Comparison of ENCODE assay signal across 16 cellular contexts in genomic region chr10:125559210-125559609, GRCh38.
DNase-seq lines count a peak whose midpoint lies in the region; ATAC-seq and TF ChIP-seq lines count a peak whose summit lies in the region.
"Had no signal": no experiment of that assay in that cellular context is flagged by ENCODE, and none has a peak within 500 bp of the region (broad histone marks: within the 10 kb centered on the region; RNA-seq: fewer than 3 reads in every experiment).

No MANE protein-coding gene starts in this region.

- TF ChIP-seq EP300 in ovary (IDR thresholded peaks at IDR 0.05), result no peak

- ATAC-seq in GM18502 (IDR thresholded peaks at IDR 0.05; ENCODE audit: poor library complexity, unreplicated experiment), result peak; percentile 92
- ATAC-seq in GM19397 (IDR thresholded peaks at IDR 0.05; ENCODE audit: unreplicated experiment), result peak; percentile 83
- ATAC-seq in HG02840 (IDR thresholded peaks at IDR 0.05; ENCODE audit: low FRiP score, unreplicated experiment), result peak; percentile 67
- peak; percentile 93 for ATAC-seq in HG03520 (IDR thresholded peaks at IDR 0.05; ENCODE audit: unreplicated experiment)
- ATAC-seq: heart left ventricle, left lobe of liver had no signal

- no peaks in the 10 kb centered on the region for H3K4me1 ChIP-seq in ovary (ENCODE audit: insufficient read depth)
- H3K4me1 ChIP-seq: heart left ventricle, neural progenitor cell had no signal

- no peaks in the 10 kb centered on the region for H3K9me3 ChIP-seq in ovary
- H3K9me3 ChIP-seq: heart left ventricle had no signal

- H3K36me3 ChIP-seq in ovary, result no peaks in the 10 kb centered on the region
- H3K36me3 ChIP-seq: heart left ventricle, neural progenitor cell had no signal

- no peak for TF ChIP-seq CTCF in ovary (IDR thresholded peaks at IDR 0.05)

- no peaks in the 10 kb centered on the region for H3K27me3 ChIP-seq in ovary
- H3K27me3 ChIP-seq: neural progenitor cell had no signal

- intact Hi-C loops in ovary (cut with DNase I), result no loop called here

- DNase-seq in nucleus accumbens (lab: John Stamatoyannopoulos, UW), result no peak
- DNase-seq in mesenteric fat pad (ENCODE audit: low spot score), result no peak
- no peak for DNase-seq in ovary
- no peak for DNase-seq in NCI-H1930 (lab: John Stamatoyannopoulos, UW)
- DNase-seq: DND-41, heart left ventricle, NCI-H526 treated with DMSO at 0.1 percent for 48 hours, SIG-M5, small intestine had no signal

- H3K27ac ChIP-seq in ovary, result no peak overlapping the region
- H3K27ac ChIP-seq: heart left ventricle, HL-60, neural progenitor cell had no signal

- 39 to 64% (median 56%) methylated on average over 2 of the region's 2 CpGs for WGBS in ovary, 3 donors

- H3K4me3 ChIP-seq in ovary, result no peak overlapping the region
- H3K4me3 ChIP-seq: heart left ventricle, neural progenitor cell had no signal

- no peak for TF ChIP-seq POLR2A in ovary (IDR thresholded peaks at IDR 0.05)
